8 cellular contexts compared by ENCODE assay signal in genomic region chr1:247111636-247112478, GRCh38. TPM values are rescaled to one million over a fixed set of nuclear protein-coding genes. Genes with fewer than 3 reads are reported as not detected.
DNase-seq lines count a peak whose midpoint lies in the region; ATAC-seq and TF ChIP-seq lines count a peak whose summit lies in the region.

No MANE protein-coding gene starts in this region.

- TF ChIP-seq CTCF in BJ (IDR thresholded peaks at IDR 0.05; ENCODE audit: insufficient read depth, low read depth, low read length) (no peak), heart left ventricle (IDR thresholded peaks at IDR 0.05) (no peak), omental fat pad (IDR thresholded peaks at IDR 0.05) (no peak)

- H3K4me1 ChIP-seq in heart left ventricle = peaks cover 0 to 26% (median 11%) of the 10 kb centered on the region in 12 donors

- peak overlapping the region in 11 of 12 donors; percentile 61 to 88 (median 76) for H3K27ac ChIP-seq in heart left ventricle

- peak; percentile 33 for ATAC-seq in HG03442 (IDR thresholded peaks at IDR 0.05; ENCODE audit: unreplicated experiment)
- peak; percentile 70 to 97 (median 92) for ATAC-seq in heart left ventricle
- ATAC-seq in omental fat pad (ENCODE audit: low FRiP score) = peak; percentile 82
- ATAC-seq in GM19463 (IDR thresholded peaks at IDR 0.05; ENCODE audit: unreplicated experiment) = no peak

- H3K36me3 ChIP-seq in BJ (ENCODE audit: control insufficient read depth, insufficient read depth, low read length) (no peaks in the 10 kb centered on the region), heart left ventricle (no peaks in the 10 kb centered on the region)

- H3K4me3 ChIP-seq in BJ (ENCODE audit: low read depth, low read length) = peak overlapping the region; percentile 58
- peak overlapping the region; percentile 51 to 89 (median 72) for H3K4me3 ChIP-seq in heart left ventricle

- peak in 1 of 2 donors; percentile 55 for TF ChIP-seq POLR2A in heart left ventricle (IDR thresholded peaks at IDR 0.05)

- 0 to 7% (median 3%) methylated on average over 10 to 88 of the region's 88 CpGs for WGBS in heart left ventricle, 4 donors

- H3K9me3 ChIP-seq in heart left ventricle = no peaks in the 10 kb centered on the region

- intact Hi-C loops in heart left ventricle (cut with DNase I) = loop anchor here in 2 of 10 donors (5.0 kb wide), 2 partner anchors 100 to 220 kb away; partner anchors contain the start of gene ZNF496 (in 1 of the 2)

- H3K27me3 ChIP-seq in BJ (ENCODE audit: control insufficient read depth, insufficient read depth, low read length) = no peaks in the 10 kb centered on the region
- H3K27me3 ChIP-seq in heart left ventricle = peaks cover 0 to 16% (median 0%) of the 10 kb centered on the region in 9 donors

- DNase-seq in BJ (ENCODE audit: low read depth) (no peak), amniotic epithelial cell (ENCODE audit: low read depth) (peak; percentile 31), heart left ventricle (peak; percentile 70 to 87 (median 79)), omental fat pad (ENCODE audit: low spot score) (no peak), NCI-H446 treated with DMSO at 0.1 percent for 48 hours (lab: John Stamatoyannopoulos, UW) (no peak)
- DNase-seq in activated CD4-positive, alpha-beta T cell treated with anti-CD3 and anti-CD28 coated beads for 48 hours = no peak

- CTCF ChIA-PET in BJ (lab: Yijun Ruan, JAX) = no interaction called here

- POLR2A ChIA-PET in BJ (lab: Charles Lee) = no interaction called here

RNA-seq across cellular contexts. Expression of gene ZNF669, which starts 7.7 kb away (rescaled TPM):
- polyA plus RNA-seq in BJ (2011; rRNA removed) (2.1 and 4.1 TPM in 2 replicates), heart left ventricle (1 to 10 TPM; 2.4 to 3.2 TPM)
- 4.7 and 5.0 TPM in 2 replicates for polyA minus RNA-seq in BJ (2011; rRNA and poly(A)+ RNA removed)
- total RNA-seq in heart left ventricle (1 to 10 TPM; 1.5 to 5.4 (median 3.2) TPM), omental fat pad (1 to 10 TPM; 4.0 to 9.1 (median 6.3) TPM)

RNA-seq across cellular contexts. Expression of gene ZNF670, which starts 33.2 kb away (rescaled TPM):
- polyA plus RNA-seq in BJ (2011; rRNA removed) = 0.66 and 1.6 TPM in 2 replicates
- 0.26 and 0.57 TPM in 2 replicates for polyA minus RNA-seq in BJ (2011; rRNA and poly(A)+ RNA removed)
- 1 to 10 TPM in 5 of 9 donors, under 1 TPM in 4; 0.60 to 3.6 (median 1.0) TPM for total RNA-seq in heart left ventricle
- 1 to 10 TPM in 1 of 2 donors, under 1 TPM in 1; 0.46 to 1.6 TPM for polyA plus RNA-seq in heart left ventricle
- 1 to 10 TPM; 2.3 to 3.2 (median 2.8) TPM for total RNA-seq in omental fat pad

RNA-seq across cellular contexts. Expression of gene ZNF124, which starts 60.0 kb away (rescaled TPM):
- polyA plus RNA-seq in BJ (2011; rRNA removed) (1.5 and 3.1 TPM in 2 replicates), heart left ventricle (1 to 10 TPM in 1 of 2 donors, under 1 TPM in 1; 0.30 to 1.7 TPM)
- polyA minus RNA-seq in BJ (2011; rRNA and poly(A)+ RNA removed) = 10.9 and 18.0 TPM in 2 replicates
- total RNA-seq in heart left ventricle (10 to 100 TPM in 5 of 9 donors, 1 to 10 TPM in 4; 7.8 to 13.8 (median 10.9) TPM), omental fat pad (10 to 100 TPM; 18.6 to 40.5 (median 24.0) TPM)

Comparison
In these comparisons a context has a peak if more than half of its experiments do, and no peak if none do; other contexts are left out.
1. DNase-seq: peak in amniotic epithelial cell (single experiment) and heart left ventricle (5 of 5); none in BJ (single experiment), omental fat pad (single experiment), activated CD4-positive, alpha-beta T cell treated with anti-CD3 and anti-CD28 coated beads for 48 hours (single experiment) and NCI-H446 treated with DMSO at 0.1 percent for 48 hours (single experiment).